ENCODE assay signal across 22 cellular contexts in genomic region chr2:3188405-3188946, GRCh38.
DNase-seq lines count a peak whose midpoint lies in the region; ATAC-seq and TF ChIP-seq lines count a peak whose summit lies in the region.
"Had no signal": no experiment of that assay in that cellular context is flagged by ENCODE, and none has a peak within 500 bp of the region (broad histone marks: within the 10 kb centered on the region; RNA-seq: fewer than 3 reads in every experiment).

No MANE protein-coding gene starts in this region.

- no peak overlapping the region for H2BK12ac ChIP-seq in mesenchymal stem cell (ENCODE audit: low read length in 2 of 2)

- no peak overlapping the region for H3K23ac ChIP-seq in mesenchymal stem cell (ENCODE audit: low read length in 2 of 2)

- H3K4me2 ChIP-seq in mesenchymal stem cell (ENCODE audit: low read length, poor library complexity, severe bottlenecking), result no peak overlapping the region
- H3K4me2 ChIP-seq: A549 had no signal

- H3K27me3 ChIP-seq in Panc1 (ENCODE audit: control insufficient read depth, insufficient read depth, low read length) (no peaks in the 10 kb centered on the region), dorsolateral prefrontal cortex (no peaks in the 10 kb centered on the region), mesenchymal stem cell (ENCODE audit: control insufficient read depth in 1 of 2, insufficient read depth in 1 of 2, low read length in 2 of 2) (no peaks in the 10 kb centered on the region)
- H3K27me3 ChIP-seq: BLaER1 treated with 17β-estradiol and CSF1 and Interleukin-3, amounts not matched to agents 10 nM and 100 nM had no signal

- BruUV-seq in Panc1 (replicated peaks; lab: Mats Ljungman, UMichigan), result no TSS peak

- peak overlapping the region; percentile 71 for H4K91ac ChIP-seq in mesenchymal stem cell (ENCODE audit: low read length)

- H3K9ac ChIP-seq in mesenchymal stem cell (ENCODE audit: low read length), result no peak overlapping the region
- H3K9ac ChIP-seq: BLaER1 treated with 17β-estradiol and CSF1 and Interleukin-3, amounts not matched to agents 10 nM and 100 nM had no signal

- peak; percentile 19; the same call in 1 of the 2 replicates for ATAC-seq in Panc1

- no peak overlapping the region for H2AFZ ChIP-seq in mesenchymal stem cell (ENCODE audit: low read depth, low read length)

- H3K18ac ChIP-seq in mesenchymal stem cell (ENCODE audit: low read depth in 1 of 2, low read length in 2 of 2), result no peak overlapping the region

- no peak overlapping the region for H3K4ac ChIP-seq in mesenchymal stem cell (ENCODE audit: low read depth in 1 of 2, low read length in 2 of 2)

- no peak for DNase-seq in Panc1 (ENCODE audit: low read depth, low spot score)
- no peak for DNase-seq in dorsolateral prefrontal cortex
- DNase-seq in mesenchymal stem cell, result no peak
- DNase-seq in H4 (ENCODE audit: low spot score), result no peak
- no peak for DNase-seq in HK-2 (ENCODE audit: unreplicated experiment)
- DNase-seq in T-helper 1 cell, result no peak
- DNase-seq: AML-193; CD4-positive, alpha-beta T cell; GOT3; NCI-H1048; NCI-H1417; NCI-H1694; NCI-H2227 treated with DMSO at 0.1 percent for 48 hours; NCI-H510A; NCI-H69; SIG-M5 had no signal

- in situ Hi-C loops in Panc1 (cut with HindIII; ENCODE audit: low pct_unique_long_range_greater_than_20kb, low sequenced_read_pairs), result no loop called here

- peak overlapping the region in 1 of 2 experiments; percentile 41 for H3K14ac ChIP-seq in mesenchymal stem cell (ENCODE audit: low read length in 2 of 2)

- TF ChIP-seq CTCF in Panc1 (IDR thresholded peaks at IDR 0.05), result no peak
- TF ChIP-seq CTCF in dorsolateral prefrontal cortex (IDR thresholded peaks at IDR 0.05 in 54 of 56, conservative IDR thresholded peaks at IDR 0.05 in 2 of 56; ENCODE audit: low read depth in 1 of 56, partially characterized antibody in 56 of 56), result no peak

- intact Hi-C loops in Panc1 (cut with micrococcal nuclease; ENCODE audit: unreplicated experiment) (no loop called here), dorsolateral prefrontal cortex (cut with DNase I) (no loop called here)

- no peaks in the 10 kb centered on the region for H3K4me1 ChIP-seq in Panc1 (ENCODE audit: control insufficient read depth, insufficient read depth, low read length)
- H3K4me1 ChIP-seq in mesenchymal stem cell (ENCODE audit: control insufficient read depth, insufficient read depth, low read depth, low read length), result peaks cover 4% of the 10 kb centered on the region
- H3K4me1 ChIP-seq: A549 had no signal

- H3K36me3 ChIP-seq in Panc1 (ENCODE audit: control insufficient read depth, insufficient read depth, low read length) (0 out of 2 replicates have a peak, but pooled peaks cover under 1% of the 10 kb centered on the region), mesenchymal stem cell (ENCODE audit: control insufficient read depth in 1 of 2, insufficient read depth in 2 of 2, low read depth in 1 of 2, low read length in 2 of 2) (peaks cover 38 to 70% of the 10 kb centered on the region in 2 experiments)

- H2BK15ac ChIP-seq in mesenchymal stem cell (ENCODE audit: low read depth, poor library complexity, severe bottlenecking), result no peak overlapping the region

- H3K79me1 ChIP-seq in mesenchymal stem cell (replicated peaks; ENCODE audit: low read length, poor library complexity, severe bottlenecking), result peaks cover 3% of the 10 kb centered on the region

- H4K8ac ChIP-seq in mesenchymal stem cell (ENCODE audit: low read length), result no peak overlapping the region

- no peak overlapping the region for H2BK5ac ChIP-seq in mesenchymal stem cell (ENCODE audit: low read depth, low read length, poor library complexity, severe bottlenecking)

- 98% methylated on average over 21 of the region's 21 CpGs for WGBS in mesenchymal stem cell

- CTCF ChIA-PET in Panc1 (lab: Charles Lee), result no interaction called here

- H3K4me3 ChIP-seq in Panc1 (ENCODE audit: low read depth in 2 of 2, low read length in 2 of 2) (no peak overlapping the region), dorsolateral prefrontal cortex (peak overlapping the region in 32 of 59 donors; percentile 1 to 59 (median 28)), mesenchymal stem cell (ENCODE audit: insufficient read depth in 1 of 2, low read depth in 1 of 2, low read length in 2 of 2) (no peak overlapping the region)
- H3K4me3 ChIP-seq: A549; BLaER1 treated with 17β-estradiol and CSF1 and Interleukin-3, amounts not matched to agents 10 nM and 100 nM; SK-N-MC had no signal

- POLR2A ChIA-PET in Panc1 (lab: Charles Lee), result no interaction called here

- H3K27ac ChIP-seq in Panc1 (ENCODE audit: low read length) (no peak overlapping the region), dorsolateral prefrontal cortex (peak overlapping the region in 39 of 59 donors; percentile 1 to 83 (median 47)), mesenchymal stem cell (ENCODE audit: low read length, poor library complexity, severe bottlenecking) (no peak overlapping the region), temporal lobe (ENCODE audit: low read depth, low read length) (peak overlapping the region; percentile 41)
- H3K27ac ChIP-seq: A549; BLaER1 treated with 17β-estradiol and CSF1 and Interleukin-3, amounts not matched to agents 10 nM and 100 nM; HL-60; RWPE1; SK-N-MC had no signal

- H2AK5ac ChIP-seq in mesenchymal stem cell (ENCODE audit: low read length, severe bottlenecking), result no peak overlapping the region

- H2BK120ac ChIP-seq in mesenchymal stem cell (ENCODE audit: low read depth, low read length), result no peak overlapping the region

- H3K9me3 ChIP-seq in Panc1 (ENCODE audit: control insufficient read depth, insufficient read depth, low read depth, low read length), result no peaks in the 10 kb centered on the region
- H3K9me3 ChIP-seq in mesenchymal stem cell (ENCODE audit: control insufficient read depth, low read length), result no peaks in the 10 kb centered on the region
- H3K9me3 ChIP-seq: A549; BLaER1 treated with 17β-estradiol and CSF1 and Interleukin-3, amounts not matched to agents 10 nM and 100 nM had no signal

Comparison
In these comparisons a context has a peak if more than half of its experiments do, and no peak if none do; other contexts are left out.
1. H3K27ac ChIP-seq: peak in dorsolateral prefrontal cortex (39 of 59) and temporal lobe (single experiment); none in Panc1 (single experiment) and mesenchymal stem cell (single experiment).
2. H3K4me3 ChIP-seq: peak in dorsolateral prefrontal cortex (32 of 59); none in Panc1 (0 of 2) and mesenchymal stem cell (0 of 2).